Comparison of ENCODE assay signal across 9 cellular contexts in genomic region chr3:110133971-110134370, GRCh38.
"Had no signal": no experiment of that assay in that cellular context is flagged by ENCODE, and none has a peak within 500 bp of the region (broad histone marks: within the 10 kb centered on the region; RNA-seq: fewer than 3 reads in every experiment).

No MANE protein-coding gene starts in this region.

- H3K4me2 ChIP-seq: KMS-11 had no signal

- H3K9ac ChIP-seq: GM23248, KMS-11 had no signal

- H3K4me3 ChIP-seq: GM23248 had no signal

- DNase-seq: GM23248, GOT3, H9, HCEC 1CT, Karpas-422, KBM-7 had no signal

- H2AFZ ChIP-seq: GM23248 had no signal

- FAIRE-seq: H54, HTR-8/SVneo had no signal

- H3K27ac ChIP-seq: GM23248, KMS-11 had no signal
